ENCODE assay signal across 12 cellular contexts in genomic region chr19:54192972-54193371, GRCh38. TPM values are rescaled to one million over a fixed set of nuclear protein-coding genes. Genes with fewer than 3 reads are reported as not detected.
DNase-seq lines count a peak whose midpoint lies in the region; ATAC-seq and TF ChIP-seq lines count a peak whose summit lies in the region.
"Had no signal": no experiment of that assay in that cellular context is flagged by ENCODE, and none has a peak within 500 bp of the region (broad histone marks: within the 10 kb centered on the region; RNA-seq: fewer than 3 reads in every experiment).

No MANE protein-coding gene starts in this region.

- peaks cover 12% of the 10 kb centered on the region for H3K36me3 Mint-ChIP-seq in activated CD4-positive, alpha-beta T cell treated with anti-CD3 and anti-CD28 coated beads, Interleukin-2, amount 10 ng/mL, durations not matched to agents 7 days and 5 days (ENCODE audit: low read depth)
- H3K36me3 Mint-ChIP-seq in brain, result peaks cover 47% of the 10 kb centered on the region
- peaks cover 7% of the 10 kb centered on the region for H3K36me3 Mint-ChIP-seq in neural crest cell (ENCODE audit: low read depth)

- no peak overlapping the region for H3K27ac ChIP-seq in Karpas-422 (ENCODE audit: low read length)
- H3K27ac ChIP-seq in lower lobe of right lung, result no peak overlapping the region
- H3K27ac ChIP-seq: SJCRH30 had no signal

- H3K9ac ChIP-seq in Karpas-422 (ENCODE audit: low read length), result 0 out of 2 replicates have a peak overlapping the region, but pooled peaks have one; percentile 15

- peaks cover 13% of the 10 kb centered on the region; the same call in 1 of the 2 replicates for H3K36me3 ChIP-seq in Karpas-422 (ENCODE audit: insufficient read depth, low read length)
- peaks cover 36% of the 10 kb centered on the region for H3K36me3 ChIP-seq in lower lobe of right lung
- H3K36me3 ChIP-seq: SJCRH30 had no signal

- peaks cover 35% of the 10 kb centered on the region for H3K79me2 ChIP-seq in Karpas-422 (ENCODE audit: low read length)

- peaks cover 20% of the 10 kb centered on the region for H3K4me1 ChIP-seq in Karpas-422 (ENCODE audit: low read length)
- peaks cover 19% of the 10 kb centered on the region for H3K4me1 ChIP-seq in lower lobe of right lung
- H3K4me1 ChIP-seq: SJCRH30 had no signal

- H3K9me3 Mint-ChIP-seq in activated CD4-positive, alpha-beta T cell treated with anti-CD3 and anti-CD28 coated beads, Interleukin-2, amount 10 ng/mL, durations not matched to agents 7 days and 5 days, result no peaks in the 10 kb centered on the region
- H3K9me3 Mint-ChIP-seq in brain (no peaks in the 10 kb centered on the region), neural crest cell (no peaks in the 10 kb centered on the region)

- H3K4me3 ChIP-seq in Karpas-422 (ENCODE audit: low read length) (no peak overlapping the region), lower lobe of right lung (no peak overlapping the region)

- H3K4me3 Mint-ChIP-seq in activated CD4-positive, alpha-beta T cell treated with anti-CD3 and anti-CD28 coated beads, Interleukin-2, amount 10 ng/mL, durations not matched to agents 7 days and 5 days, result peak overlapping the region; percentile 94
- H3K4me3 Mint-ChIP-seq in brain (peak overlapping the region; percentile 71 to 96 (median 91)), neural crest cell (peak overlapping the region; percentile 76)

- ATAC-seq in lower lobe of right lung, result no peak
- ATAC-seq: left ventricle myocardium superior had no signal

- no peaks in the 10 kb centered on the region for H4K20me1 ChIP-seq in Karpas-422 (ENCODE audit: insufficient read depth, low read depth, low read length)

- POLR2A ChIA-PET in activated CD4-positive, alpha-beta T cell treated with anti-CD3 and anti-CD28 coated beads, Interleukin-2, amount 10 ng/mL, durations not matched to agents 7 days and 5 days (lab: Charles Lee), result no interaction called here

- no peak for DNase-seq in activated CD4-positive, alpha-beta T cell treated with anti-CD3 and anti-CD28 coated beads, Interleukin-2, amount 10 ng/mL, durations not matched to agents 7 days and 5 days
- DNase-seq in activated CD4-positive, alpha-beta T cell treated with anti-CD3 and anti-CD28 coated beads for 4 hours, result no peak
- no peak for DNase-seq in Karpas-422
- no peak for DNase-seq in neural crest cell (ENCODE audit: low read depth, low spot score)
- no peak for DNase-seq in lower lobe of right lung
- DNase-seq in effector CD8-positive, alpha-beta T cell (lab: John Stamatoyannopoulos, UW), result no peak
- DNase-seq in activated effector memory CD4-positive, alpha-beta T cell treated with Interleukin-2 at 50 U/mL for 16 hours, result no peak
- DNase-seq: left ventricle myocardium superior; SJCRH30; stimulated activated naive CD4-positive, alpha-beta T cell had no signal

- intact Hi-C loops in lower lobe of right lung (cut with DNase I), result no loop called here

- no peak overlapping the region for H3K4me2 ChIP-seq in Karpas-422 (ENCODE audit: low read depth, low read length, poor library complexity, severe bottlenecking)

- H3K27me3 ChIP-seq in Karpas-422 (ENCODE audit: low read length), result no peaks in the 10 kb centered on the region
- no peaks in the 10 kb centered on the region for H3K27me3 ChIP-seq in lower lobe of right lung (ENCODE audit: low read depth)
- H3K27me3 ChIP-seq: SJCRH30 had no signal

- H2AFZ ChIP-seq in Karpas-422 (ENCODE audit: low read length), result no peak overlapping the region

- no peak overlapping the region for H3K27ac Mint-ChIP-seq in activated CD4-positive, alpha-beta T cell treated with anti-CD3 and anti-CD28 coated beads, Interleukin-2, amount 10 ng/mL, durations not matched to agents 7 days and 5 days
- peak overlapping the region; percentile 44 to 98 (median 94) for H3K27ac Mint-ChIP-seq in brain
- no peak overlapping the region for H3K27ac Mint-ChIP-seq in neural crest cell (ENCODE audit: unreplicated experiment)

- H3K9me3 ChIP-seq in Karpas-422 (ENCODE audit: low read length) (no peaks in the 10 kb centered on the region), lower lobe of right lung (no peaks in the 10 kb centered on the region)
- H3K9me3 ChIP-seq: SJCRH30 had no signal

- CTCF ChIA-PET in activated CD4-positive, alpha-beta T cell treated with anti-CD3 and anti-CD28 coated beads, Interleukin-2, amount 10 ng/mL, durations not matched to agents 7 days and 5 days (lab: Charles Lee), result no interaction called here

- H3K9me2 ChIP-seq in Karpas-422 (replicated peaks; ENCODE audit: insufficient read depth, low read length), result no peaks in the 10 kb centered on the region

- peaks cover 30% of the 10 kb centered on the region for H3K4me1 Mint-ChIP-seq in activated CD4-positive, alpha-beta T cell treated with anti-CD3 and anti-CD28 coated beads, Interleukin-2, amount 10 ng/mL, durations not matched to agents 7 days and 5 days
- peaks cover 43% of the 10 kb centered on the region for H3K4me1 Mint-ChIP-seq in brain
- H3K4me1 Mint-ChIP-seq in neural crest cell, result peaks cover 29% of the 10 kb centered on the region

- no peaks in the 10 kb centered on the region for H3K27me3 Mint-ChIP-seq in activated CD4-positive, alpha-beta T cell treated with anti-CD3 and anti-CD28 coated beads, Interleukin-2, amount 10 ng/mL, durations not matched to agents 7 days and 5 days
- H3K27me3 Mint-ChIP-seq in brain, result peaks cover 5% of the 10 kb centered on the region
- no peaks in the 10 kb centered on the region for H3K27me3 Mint-ChIP-seq in neural crest cell (ENCODE audit: low read depth)

- no peak for TF ChIP-seq CTCF in brain (conservative IDR thresholded peaks at IDR 0.05)
- no peak for TF ChIP-seq CTCF in neural crest cell (conservative IDR thresholded peaks at IDR 0.05)
- TF ChIP-seq CTCF in lower lobe of right lung (IDR thresholded peaks at IDR 0.05), result no peak

RNA-seq across cellular contexts. Expression of gene TSEN34, which starts 1.9 kb away (rescaled TPM):
- total RNA-seq in activated CD4-positive, alpha-beta T cell treated with anti-CD3 and anti-CD28 coated beads, Interleukin-2, amount 10 ng/mL, durations not matched to agents 7 days and 5 days, result 10 to 100 TPM in 1 of 2 experiments, 1 to 10 TPM in 1; 7.9 to 10.2 TPM
- total RNA-seq in Karpas-422 (2014; rRNA removed; shearing (Covaris generic); ENCODE audit: low replicate concordance), result 28.1 and 39.8 TPM in 2 replicates
- polyA plus RNA-seq in brain (ENCODE audit: insufficient read depth, low read depth, low replicate concordance), result 73.5 TPM
- 66.2 and 67.9 TPM in 2 replicates for total RNA-seq in neural crest cell
- total RNA-seq in lower lobe of right lung, result 33.8 TPM

RNA-seq across cellular contexts. Expression of gene MBOAT7, which starts 3.6 kb away (rescaled TPM):
- 10 to 100 TPM; 56.0 to 61.0 TPM for total RNA-seq in activated CD4-positive, alpha-beta T cell treated with anti-CD3 and anti-CD28 coated beads, Interleukin-2, amount 10 ng/mL, durations not matched to agents 7 days and 5 days
- 85.6 and 90.0 TPM in 2 replicates for total RNA-seq in Karpas-422 (2014; rRNA removed; shearing (Covaris generic); ENCODE audit: low replicate concordance)
- 94.4 TPM for polyA plus RNA-seq in brain (ENCODE audit: insufficient read depth, low read depth, low replicate concordance)
- 74.2 and 76.5 TPM in 2 replicates for total RNA-seq in neural crest cell
- 65.5 TPM for total RNA-seq in lower lobe of right lung

RNA-seq across cellular contexts. Expression of gene RPS9, which starts 7.7 kb away (rescaled TPM):
- total RNA-seq in activated CD4-positive, alpha-beta T cell treated with anti-CD3 and anti-CD28 coated beads, Interleukin-2, amount 10 ng/mL, durations not matched to agents 7 days and 5 days, result 1,000 to 10,000 TPM; 1,257 to 1,351 TPM
- total RNA-seq in Karpas-422 (2014; rRNA removed; shearing (Covaris generic); ENCODE audit: low replicate concordance), result 3,304 and 6,295 TPM in 2 replicates
- polyA plus RNA-seq in brain (ENCODE audit: insufficient read depth, low read depth, low replicate concordance), result 2,244 TPM
- total RNA-seq in neural crest cell (1,439 and 1,464 TPM in 2 replicates), lower lobe of right lung (1,086 TPM)

RNA-seq across cellular contexts. Expression of gene TMC4, which starts 20.0 kb away (rescaled TPM):
- 1 to 10 TPM; 4.6 to 4.9 TPM for total RNA-seq in activated CD4-positive, alpha-beta T cell treated with anti-CD3 and anti-CD28 coated beads, Interleukin-2, amount 10 ng/mL, durations not matched to agents 7 days and 5 days
- total RNA-seq in Karpas-422 (2014; rRNA removed; shearing (Covaris generic); ENCODE audit: low replicate concordance), result 6.2 TPM in 1 of 2 replicates, not detected in the other
- polyA plus RNA-seq in brain (ENCODE audit: insufficient read depth, low read depth, low replicate concordance), result 4.1 TPM
- 0.28 TPM in 1 of 2 replicates, not detected in the other for total RNA-seq in neural crest cell
- 57.6 TPM for total RNA-seq in lower lobe of right lung
- total RNA-seq: SJCRH30 had no signal

RNA-seq across cellular contexts. Expression of gene LILRB3, which starts 29.8 kb away (rescaled TPM):
- 1 to 10 TPM in 1 of 2 experiments, under 1 TPM in 1; 0.62 to 2.0 TPM for total RNA-seq in activated CD4-positive, alpha-beta T cell treated with anti-CD3 and anti-CD28 coated beads, Interleukin-2, amount 10 ng/mL, durations not matched to agents 7 days and 5 days
- 0.11 TPM in 1 of 2 replicates, not detected in the other for total RNA-seq in Karpas-422 (2014; rRNA removed; shearing (Covaris generic); ENCODE audit: low replicate concordance)
- polyA plus RNA-seq in brain (ENCODE audit: insufficient read depth, low read depth, low replicate concordance), result 0.29 TPM
- total RNA-seq in neural crest cell (not detected in 2 replicates), lower lobe of right lung (85.6 TPM)
- total RNA-seq: A673 had no signal

Comparison
In these comparisons a context has a peak if more than half of its experiments do, and no peak if none do; other contexts are left out.
1. H3K27ac Mint-ChIP-seq: peak in brain (5 of 5); none in activated CD4-positive, alpha-beta T cell treated with anti-CD3 and anti-CD28 coated beads, Interleukin-2, amount 10 ng/mL, durations not matched to agents 7 days and 5 days (single experiment) and neural crest cell (single experiment).
2. Peak in every context shown above with its lines, with median percentiles within 50 percentile points of each other: H3K4me3 Mint-ChIP-seq.